9 cellular contexts compared by ENCODE assay signal in the genomic region with DNA sequence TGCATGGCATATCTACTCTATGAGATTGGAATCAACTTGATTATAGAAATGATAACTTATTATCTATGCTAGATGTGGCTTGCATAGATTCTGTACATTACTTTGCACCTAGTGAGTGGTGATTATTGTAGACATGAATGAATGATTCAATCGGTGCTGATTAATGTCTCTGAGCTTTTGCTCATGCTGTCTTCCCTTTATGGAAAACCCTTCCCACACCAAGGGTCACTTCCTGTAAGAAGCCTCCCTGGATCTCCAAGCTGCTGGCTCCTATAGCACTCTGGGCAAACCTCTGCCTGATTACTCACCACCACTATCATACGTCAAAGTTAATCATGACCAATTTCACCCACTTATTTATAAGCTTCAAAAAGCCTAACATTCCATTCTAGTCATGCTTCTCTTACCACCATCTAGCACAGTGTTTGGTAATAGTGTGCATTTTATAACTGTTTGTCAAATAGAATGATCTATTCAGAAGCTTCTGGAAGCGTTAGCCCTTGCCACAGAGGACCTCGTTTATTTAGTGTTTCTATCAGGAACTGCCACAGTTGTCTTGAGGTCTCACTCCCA. TPM values are rescaled to one million over a fixed set of nuclear protein-coding genes. Genes with fewer than 3 reads are reported as not detected.
DNase-seq lines count a peak whose midpoint lies in the region; ATAC-seq and TF ChIP-seq lines count a peak whose summit lies in the region.
"Not testable (repeated sequence)": the region's sequence is repeated elsewhere in the genome, so short reads cannot be mapped to it uniquely, and the experiment has no call there.
"Had no signal": no experiment of that assay in that cellular context is flagged by ENCODE, and none has a peak within 500 bp of the region (broad histone marks: within the 10 kb centered on the region; RNA-seq: fewer than 3 reads in every experiment).

No MANE protein-coding gene starts in this region.

- not testable (repeated sequence) for H4K20me1 ChIP-seq in fibroblast of lung (ENCODE audit: control insufficient read depth, extremely low read depth, insufficient read depth, low read length)

- not testable (repeated sequence) for H3K27ac ChIP-seq in RWPE2 (ENCODE audit: poor library complexity, severe bottlenecking)
- peak overlapping the region; percentile 43 for H3K27ac ChIP-seq in fibroblast of lung (ENCODE audit: insufficient read depth, low read length)
- peak overlapping the region; percentile 93 for H3K27ac ChIP-seq in parathyroid adenoma

- H3K36me3 ChIP-seq in RWPE2 (ENCODE audit: low read depth); fibroblast of lung (ENCODE audit: control insufficient read depth, insufficient read depth, low read length); parathyroid adenoma (ENCODE audit: control insufficient read depth, insufficient read depth, low read length): not testable (repeated sequence)

- H3K4me1 ChIP-seq in RWPE2 (ENCODE audit: insufficient read depth, poor library complexity, severe bottlenecking); fibroblast of lung (ENCODE audit: control insufficient read depth, extremely low read depth, insufficient read depth, low read length): not testable (repeated sequence)
- H3K4me1 ChIP-seq in parathyroid adenoma = peaks cover 13% of the 10 kb centered on the region

- TF ChIP-seq CTCF in RWPE2 (IDR thresholded peaks at IDR 0.05; ENCODE audit: poor library complexity, severe bottlenecking); cardiac fibroblast (IDR thresholded peaks at IDR 0.05; ENCODE audit: low read depth, low read length); fibroblast of lung (conservative IDR thresholded peaks at IDR 0.05 in 1 of 2, IDR thresholded peaks at IDR 0.05 in 1 of 2; ENCODE audit: low read depth in 1 of 2, low read length in 2 of 2); parathyroid adenoma (IDR thresholded peaks at IDR 0.05): not testable (repeated sequence)

- not testable (repeated sequence) for H3K4me3 ChIP-seq in RWPE2 (ENCODE audit: severe bottlenecking); cardiac fibroblast (replicated peaks in 1 of 2; ENCODE audit: low read depth in 2 of 2, low read length in 2 of 2); parathyroid adenoma (ENCODE audit: low read depth, low read length)
- H3K4me3 ChIP-seq in fibroblast of lung (replicated peaks in 1 of 4; ENCODE audit: control extremely low read depth in 1 of 4, insufficient read depth in 1 of 4, low read depth in 3 of 4, low read length in 4 of 4) = peak overlapping the region in 1 of 4 experiments; percentile 35

- H3K9ac ChIP-seq in fibroblast of lung (ENCODE audit: insufficient read depth, low read length); parathyroid adenoma: not testable (repeated sequence)

- not testable (repeated sequence) for H3K27me3 ChIP-seq in RWPE2 (ENCODE audit: insufficient read depth, poor library complexity, severe bottlenecking); fibroblast of lung (ENCODE audit: control insufficient read depth, insufficient read depth, low read length); parathyroid adenoma (ENCODE audit: control insufficient read depth, insufficient read depth, low read length)

- H3K4me2 ChIP-seq in fibroblast of lung (ENCODE audit: extremely low read depth, insufficient read depth, low read length); parathyroid adenoma (ENCODE audit: low read length): not testable (repeated sequence)

- DNase-seq in EH (ENCODE audit: low read depth) (peak; percentile 54), HK-2 (ENCODE audit: unreplicated experiment) (peak; percentile 25), cardiac fibroblast (ENCODE audit: low read depth in 2 of 2) (peak; percentile 18 to 44), fibroblast of lung (ENCODE audit: low read depth in 2 of 2) (peak; percentile 28 to 83), iris pigment epithelial cell (ENCODE audit: low read depth) (peak; percentile 86)
- not testable (repeated sequence) for DNase-seq in RWPE2 (ENCODE audit: low spot score)

- not testable (repeated sequence) for H3K79me2 ChIP-seq in fibroblast of lung (ENCODE audit: control insufficient read depth, insufficient read depth, low read length); parathyroid adenoma

- ATAC-seq in RWPE2 (ENCODE audit: low read depth) = peak; percentile 45

- not testable (repeated sequence) for H3K9me3 ChIP-seq in RWPE2 (ENCODE audit: severe bottlenecking); fibroblast of lung (ENCODE audit: control insufficient read depth, insufficient read depth, low read depth, low read length); parathyroid adenoma (ENCODE audit: control insufficient read depth, low read length)

- H2AFZ ChIP-seq in fibroblast of lung (ENCODE audit: low read length) = not testable (repeated sequence)
- peak overlapping the region; percentile 76 for H2AFZ ChIP-seq in parathyroid adenoma

RNA-seq across cellular contexts. Expression of gene IQSEC3, which starts 1.0 kb away (rescaled TPM):
- 0.77 and 1.3 TPM in 2 replicates for total RNA-seq in fibroblast of lung
- 0.14 TPM in 2 replicates for polyA plus RNA-seq in fibroblast of lung
- 0.61 and 0.63 TPM in 2 replicates for polyA plus RNA-seq in fibroblast of lung (2012)
- 0.04 and 0.35 TPM in 2 replicates for polyA minus RNA-seq in fibroblast of lung (ENCODE audit: low replicate concordance)
- total RNA-seq: SK-MEL-5 had no signal
- polyA plus RNA-seq: CD14-positive monocyte had no signal
